1 cellular context compared by ENCODE assay signal in genomic region chr7:25894902-25895791, GRCh38.
A peak's percentile ranks its signal among the peaks of the same experiment; 100 is the strongest.
TF ChIP-seq lines count a peak whose summit lies in the region.

No MANE protein-coding gene starts in this region.

TF ChIP-seq in SK-N-SH, 30 proteins besides CTCF, POLR2A, EP300 and RAD21 (continued from another document):
- TF ChIP-seq NFIC (IDR thresholded peaks at IDR 0.05; ENCODE audit: borderline replicate concordance): no peak
- no peak for TF ChIP-seq YY1 (IDR thresholded peaks at IDR 0.05; ENCODE audit: low read depth)
- no peak for TF ChIP-seq CHD2 (IDR thresholded peaks at IDR 0.05; ENCODE audit: low read length, partially characterized antibody)
- no peak for TF ChIP-seq SIN3A (IDR thresholded peaks at IDR 0.05; ENCODE audit: borderline replicate concordance, low read depth, low read length)
- TF ChIP-seq FOXJ3 (CRISPR knock-in tag; IDR thresholded peaks at IDR 0.05): no peak
- no peak for TF ChIP-seq USF2 (IDR thresholded peaks at IDR 0.05; ENCODE audit: borderline replicate concordance, low read depth, low read length)
- TF ChIP-seq MEF2A (IDR thresholded peaks at IDR 0.05; ENCODE audit: borderline replicate concordance, low read depth): no peak
- no peak for TF ChIP-seq FOXM1 (IDR thresholded peaks at IDR 0.05; ENCODE audit: low read depth)
- peak; percentile 21; the same call in 1 of the 2 replicates for TF ChIP-seq MXI1 (IDR thresholded peaks at IDR 0.05; ENCODE audit: low read depth, low read length)
- no peak for TF ChIP-seq ZBTB33 (IDR thresholded peaks at IDR 0.05; ENCODE audit: borderline replicate concordance, low read depth)
- TF ChIP-seq EZH2phosphoT487 (IDR thresholded peaks at IDR 0.05; ENCODE audit: borderline replicate concordance, low read depth): no peak
- TF ChIP-seq TCF12 (IDR thresholded peaks at IDR 0.05): no peak
- TF ChIP-seq NRF1 (IDR thresholded peaks at IDR 0.05; ENCODE audit: low read depth, low read length): no peak
- peak; percentile 25; the same call in 1 of the 2 replicates for TF ChIP-seq GABPA (IDR thresholded peaks at IDR 0.05; ENCODE audit: low read depth)
- no peak for TF ChIP-seq PBX3 (IDR thresholded peaks at IDR 0.05)
- no peak for TF ChIP-seq GATA2 (CRISPR knock-in tag; IDR thresholded peaks at IDR 0.05)
